7 cellular contexts compared by ENCODE assay signal in genomic region chr12:43599066-43599465, GRCh38. TPM values are rescaled to one million over a fixed set of nuclear protein-coding genes. Genes with fewer than 3 reads are reported as not detected.
"Had no signal": no experiment of that assay in that cellular context is flagged by ENCODE, and none has a peak within 500 bp of the region (broad histone marks: within the 10 kb centered on the region; RNA-seq: fewer than 3 reads in every experiment).

No MANE protein-coding gene starts in this region.

- H3K27ac Mint-ChIP-seq: IgD-negative memory B cell had no signal

- H3K4me3 Mint-ChIP-seq: IgD-negative memory B cell had no signal

- H3K27ac ChIP-seq: HL-60 had no signal

- DNase-seq: IMR-90, KBM-7, KG1 had no signal

- H3K4me3 ChIP-seq: K562 had no signal

- H3K36me3 Mint-ChIP-seq: IgD-negative memory B cell had no signal

- H3K9me3 Mint-ChIP-seq: IgD-negative memory B cell had no signal

RNA-seq across cellular contexts. Expression of gene ADAMTS20, which starts 47.1 kb away (rescaled TPM):
- polyA plus RNA-seq: HepG2, IgD-negative memory B cell, IMR-90 had no signal
